In genomic region chr4:101348367-101348827, GRCh38 we compare ENCODE assay signal across 8 cellular contexts. TPM values are rescaled to one million over a fixed set of nuclear protein-coding genes. Genes with fewer than 3 reads are reported as not detected.
DNase-seq lines count a peak whose midpoint lies in the region; ATAC-seq and TF ChIP-seq lines count a peak whose summit lies in the region.

No MANE protein-coding gene starts in this region.

- CTCF ChIA-PET in HCT116 (lab: Charles Lee) = interaction anchor here (1.0 to 1.6 kb wide), 2 partner anchors 159 to 383 kb away, joined by 5 read pairs; no protein-coding TSS in a partner anchor

- TF ChIP-seq CTCF in HCT116 (IDR thresholded peaks at IDR 0.05 in 2 of 3, conservative IDR thresholded peaks at IDR 0.05 in 1 of 3; ENCODE audit: borderline replicate concordance in 1 of 3, insufficient read depth in 1 of 3, low read depth in 2 of 3, low read length in 2 of 3) = no peak
- TF ChIP-seq CTCF in heart right ventricle (IDR thresholded peaks at IDR 0.05) = peak in 1 of 9 donors; percentile 0
- TF ChIP-seq CTCF in sigmoid colon (IDR thresholded peaks at IDR 0.05) = no peak

- peak; percentile 36 for DNase-seq in AG08396 (ENCODE audit: low spot score)
- DNase-seq in HCT116 (ENCODE audit: low read depth, low spot score) = no peak
- no peak for DNase-seq in activated T-helper 1 cell treated with anti-CD3 and anti-CD28 coated beads, Interleukin-12 subunit alpha, Interleukin-12 subunit beta, Interleukin-2, Interleukin-4 antibody, amounts not matched to agents 30 ng/mL and 10 ng/mL and 1 ng/mL, durations not matched to agents 14 hours and 24 hours and 36 hours (ENCODE audit: low spot score)
- DNase-seq in heart right ventricle = peak in 1 of 2 donors; percentile 25
- DNase-seq in sigmoid colon = no peak
- DNase-seq in iPS-NIHi11 (ENCODE audit: low spot score) = no peak

- POLR2A ChIA-PET in HCT116 (lab: Charles Lee) = interaction anchor here (0.6 to 1.4 kb wide), 7 partner anchors 22 to 444 kb away, joined by 3 to 4 read pairs (median 3); no protein-coding TSS in a partner anchor

- no peak for TF ChIP-seq RAD21 in HCT116 (IDR thresholded peaks at IDR 0.05; ENCODE audit: low read depth)

- H3K27ac ChIP-seq in HCT116 (ENCODE audit: low read depth, low read length) (peak overlapping the region; percentile 94), heart right ventricle (peak overlapping the region; percentile 91 to 99 (median 96)), sigmoid colon (peak overlapping the region; percentile 92 to 97 (median 96))

- BruUV-seq in HCT116 (replicated peaks; lab: Mats Ljungman, UMichigan) = no TSS peak

- ATAC-seq in HCT116 (no peak), heart right ventricle (peak in 4 of 8 donors; percentile 2 to 46 (median 10)), HG03159 (IDR thresholded peaks at IDR 0.05; ENCODE audit: unreplicated experiment) (no peak), HG03097 (IDR thresholded peaks at IDR 0.05; ENCODE audit: low FRiP score, unreplicated experiment) (no peak)

- peaks cover 29% of the 10 kb centered on the region for H3K4me1 Mint-ChIP-seq in activated T-helper 1 cell treated with anti-CD3 and anti-CD28 coated beads, Interleukin-12 subunit alpha, Interleukin-12 subunit beta, Interleukin-2, Interleukin-4 antibody, amounts not matched to agents 30 ng/mL and 10 ng/mL and 1 ng/mL, durations not matched to agents 14 hours and 24 hours and 36 hours (ENCODE audit: low read depth)

- 12 to 16% methylated on average over 24 of the region's 24 CpGs for WGBS in heart right ventricle, 2 donors
- 4 to 7% methylated on average over 24 of the region's 24 CpGs for whole genome bisulfite sequencing in sigmoid colon, 2 donors

- H3K27me3 Mint-ChIP-seq in activated T-helper 1 cell treated with anti-CD3 and anti-CD28 coated beads, Interleukin-12 subunit alpha, Interleukin-12 subunit beta, Interleukin-2, Interleukin-4 antibody, amounts not matched to agents 30 ng/mL and 10 ng/mL and 1 ng/mL, durations not matched to agents 14 hours and 24 hours and 36 hours (ENCODE audit: insufficient read depth) = peaks cover 52% of the 10 kb centered on the region

- H3K27ac Mint-ChIP-seq in activated T-helper 1 cell treated with anti-CD3 and anti-CD28 coated beads, Interleukin-12 subunit alpha, Interleukin-12 subunit beta, Interleukin-2, Interleukin-4 antibody, amounts not matched to agents 30 ng/mL and 10 ng/mL and 1 ng/mL, durations not matched to agents 14 hours and 24 hours and 36 hours = peak overlapping the region; percentile 88

- no peak for TF ChIP-seq EP300 in sigmoid colon (IDR thresholded peaks at IDR 0.05)

- H3K9me3 Mint-ChIP-seq in activated T-helper 1 cell treated with anti-CD3 and anti-CD28 coated beads, Interleukin-12 subunit alpha, Interleukin-12 subunit beta, Interleukin-2, Interleukin-4 antibody, amounts not matched to agents 30 ng/mL and 10 ng/mL and 1 ng/mL, durations not matched to agents 14 hours and 24 hours and 36 hours = no peaks in the 10 kb centered on the region

- peak overlapping the region; percentile 94 for H3K4me2 ChIP-seq in HCT116 (ENCODE audit: low read length)

- H3K9ac ChIP-seq in HCT116 (ENCODE audit: low read length) = peak overlapping the region; percentile 77

- H3K4me1 ChIP-seq in HCT116 (ENCODE audit: control insufficient read depth in 1 of 2, insufficient read depth in 2 of 2, low read length in 2 of 2) = peaks cover 25 to 39% of the 10 kb centered on the region in 2 experiments
- H3K4me1 ChIP-seq in heart right ventricle = peaks cover 0 to 36% (median 26%) of the 10 kb centered on the region in 9 donors
- peaks cover 0 to 33% (median 24%) of the 10 kb centered on the region in 4 donors for H3K4me1 ChIP-seq in sigmoid colon

- H3K9me3 ChIP-seq in HCT116 (ENCODE audit: control insufficient read depth in 1 of 2, insufficient read depth in 1 of 2, low read depth in 1 of 2, low read length in 2 of 2) = no peaks in the 10 kb centered on the region
- no peaks in the 10 kb centered on the region for H3K9me3 ChIP-seq in heart right ventricle
- no peaks in the 10 kb centered on the region for H3K9me3 ChIP-seq in sigmoid colon

- H2AFZ ChIP-seq in HCT116 (ENCODE audit: low read depth, low read length, poor library complexity, severe bottlenecking) = no peak overlapping the region

- no peaks in the 10 kb centered on the region; a peak in 1 of 4 replicates for H3K36me3 ChIP-seq in HCT116 (ENCODE audit: control insufficient read depth in 1 of 2, insufficient read depth in 2 of 2, low read length in 2 of 2)
- no peaks in the 10 kb centered on the region for H3K36me3 ChIP-seq in heart right ventricle
- no peaks in the 10 kb centered on the region for H3K36me3 ChIP-seq in sigmoid colon

- peak overlapping the region; percentile 92 for H3K4me3 Mint-ChIP-seq in activated T-helper 1 cell treated with anti-CD3 and anti-CD28 coated beads, Interleukin-12 subunit alpha, Interleukin-12 subunit beta, Interleukin-2, Interleukin-4 antibody, amounts not matched to agents 30 ng/mL and 10 ng/mL and 1 ng/mL, durations not matched to agents 14 hours and 24 hours and 36 hours

- RAD21 ChIA-PET in HCT116 (lab: Charles Lee; ENCODE audit: low non-redundant PET in 1 of 2, low total read pairs in 2 of 2, uncharacterized antibody in 2 of 2, unreplicated experiment in 2 of 2) = no interaction called here

- TF ChIP-seq POLR2A in HCT116 (IDR thresholded peaks at IDR 0.05; ENCODE audit: borderline replicate concordance, extremely low read depth, insufficient read depth, insufficient read length) (no peak), sigmoid colon (IDR thresholded peaks at IDR 0.05) (no peak)

- no peaks in the 10 kb centered on the region for H3K9me2 ChIP-seq in HCT116 (ENCODE audit: insufficient read depth)

- H4K20me1 ChIP-seq in HCT116 (ENCODE audit: insufficient read depth) = no peaks in the 10 kb centered on the region; the same call in 1 of the 2 replicates

- peaks cover 50% of the 10 kb centered on the region for H3K79me2 ChIP-seq in HCT116 (ENCODE audit: insufficient read depth, low read length)

- peaks cover 7% of the 10 kb centered on the region for H3K36me3 Mint-ChIP-seq in activated T-helper 1 cell treated with anti-CD3 and anti-CD28 coated beads, Interleukin-12 subunit alpha, Interleukin-12 subunit beta, Interleukin-2, Interleukin-4 antibody, amounts not matched to agents 30 ng/mL and 10 ng/mL and 1 ng/mL, durations not matched to agents 14 hours and 24 hours and 36 hours (ENCODE audit: low read depth)

- H3K4me3 ChIP-seq in HCT116 (replicated peaks in 1 of 2; ENCODE audit: low read depth in 1 of 2, low read length in 2 of 2) (peak overlapping the region; percentile 71 to 84), heart right ventricle (peak overlapping the region; percentile 81 to 95 (median 92)), sigmoid colon (peak overlapping the region; percentile 49 to 95 (median 92))

- no peaks in the 10 kb centered on the region for H3K27me3 ChIP-seq in HCT116 (ENCODE audit: insufficient read depth, low read length)
- no peaks in the 10 kb centered on the region for H3K27me3 ChIP-seq in heart right ventricle
- H3K27me3 ChIP-seq in sigmoid colon = no peaks in the 10 kb centered on the region

- intact Hi-C loops in HCT116 (cut with micrococcal nuclease) = loop anchor here (5.0 to 10.0 kb wide), 4 partner anchors 111 to 384 kb away; no protein-coding TSS in a partner anchor
- intact Hi-C loops in activated T-helper 1 cell treated with anti-CD3 and anti-CD28 coated beads, Interleukin-12 subunit alpha, Interleukin-12 subunit beta, Interleukin-2, Interleukin-4 antibody, amounts not matched to agents 30 ng/mL and 10 ng/mL and 1 ng/mL, durations not matched to agents 14 hours and 24 hours and 36 hours (cut with micrococcal nuclease) = loop anchor here (5.0 to 10.0 kb wide), 9 partner anchors 66 to 1519 kb away; partner anchors contain the start of genes CISD2, SLC39A8 and UBE2D3
- intact Hi-C loops in heart right ventricle (cut with DNase I) = loop anchor here in 9 of 10 donors (5.0 to 10.0 kb wide), 15 partner anchors 41 to 386 kb away; no protein-coding TSS in a partner anchor
- intact Hi-C loops in sigmoid colon (cut with DNase I) = loop anchor here (5.0 to 10.0 kb wide), 4 partner anchors 171 to 1784 kb away; partner anchors contain the start of genes H2AZ1 and TRMT10A

TF ChIP-seq in HCT116, 20 proteins besides CTCF, POLR2A, EP300 and RAD21:
- TF ChIP-seq ATF3 (IDR thresholded peaks at IDR 0.05) (no peak), POLR2AphosphoS5 (IDR thresholded peaks at IDR 0.05; ENCODE audit: low read depth, low read length) (peak; percentile 18; the same call in 1 of the 2 replicates), SRF (IDR thresholded peaks at IDR 0.05; ENCODE audit: low read depth) (no peak)

RNA-seq across cellular contexts. Expression of gene PPP3CA, which starts 1.1 kb away (rescaled TPM):
- total RNA-seq in HCT116 (2021; ENCODE audit: unreplicated experiment) (133 TPM), heart right ventricle (10 to 100 TPM; 15.2 to 30.8 (median 20.8) TPM), sigmoid colon (10 to 100 TPM; 26.2 to 47.7 (median 30.8) TPM)
- polyA plus RNA-seq in HCT116 (2012) = 34.1 and 53.4 TPM in 2 replicates
- 10.0 and 11.3 TPM in 2 replicates for total RNA-seq in activated T-helper 1 cell treated with anti-CD3 and anti-CD28 coated beads, Interleukin-12 subunit alpha, Interleukin-12 subunit beta, Interleukin-2, Interleukin-4 antibody, amounts not matched to agents 30 ng/mL and 10 ng/mL and 1 ng/mL, durations not matched to agents 14 hours and 24 hours and 36 hours
- polyA plus RNA-seq in heart right ventricle (1 to 10 TPM; 8.1 to 9.2 TPM), sigmoid colon (10 to 100 TPM; 11.8 to 15.0 (median 13.9) TPM)
